38 cellular contexts compared by ENCODE assay signal in the genomic region with DNA sequence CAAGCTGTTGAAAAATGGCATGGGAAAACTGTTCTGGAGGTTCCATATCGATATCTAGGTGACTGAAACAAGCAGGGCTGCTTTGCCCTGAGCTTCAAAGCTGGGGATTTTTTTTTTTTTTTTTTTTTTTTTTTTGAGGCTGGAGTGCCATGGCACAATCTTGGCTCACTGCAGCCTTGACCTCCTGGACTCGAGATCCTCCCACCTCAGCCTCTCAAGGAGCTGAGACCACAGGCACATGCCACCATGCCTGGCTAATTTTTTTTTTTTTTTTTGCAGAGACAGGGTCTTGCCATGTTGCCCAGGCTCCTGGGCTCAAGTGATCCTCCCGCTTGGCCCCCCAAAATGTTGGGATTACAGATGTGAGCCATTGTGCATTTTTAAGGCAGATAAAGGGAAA. TPM values are rescaled to one million over a fixed set of nuclear protein-coding genes. Genes with fewer than 3 reads are reported as not detected.
"Had no signal": no experiment of that assay in that cellular context is flagged by ENCODE, and none has a peak within 500 bp of the region (broad histone marks: within the 10 kb centered on the region; RNA-seq: fewer than 3 reads in every experiment).

No MANE protein-coding gene starts in this region.

- H3K4me3 ChIP-seq: MG63 had no signal

- H3K27me3 ChIP-seq: MG63 had no signal

- DNase-seq: MG63, MM.1S, MV-4-11, NCI-H1048, NCI-H1092, NCI-H1092 treated with DMSO at 0.1 percent for 48 hours, NCI-H1105, NCI-H1105 treated with DMSO at 0.1 percent for 48 hours, NCI-H1417, NCI-H1417 treated with DMSO at 0.1 percent for 48 hours, NCI-H1436, NCI-H1436 treated with DMSO at 0.1 percent for 48 hours, NCI-H146, NCI-H1694, NCI-H1694 treated with DMSO at 0.1 percent for 48 hours, NCI-H187, NCI-H187 treated with DMSO at 0.1 percent for 48 hours, NCI-H1930, NCI-H2029, NCI-H2029 treated with DMSO at 0.1 percent for 48 hours, NCI-H2081, NCI-H2081 treated with DMSO at 0.1 percent for 48 hours, NCI-H2107, NCI-H2171, NCI-H2171 treated with DMSO at 0.1 percent for 48 hours, NCI-H2227 treated with DMSO at 0.1 percent for 48 hours, NCI-H226, NCI-H345, NCI-H446, NCI-H446 treated with DMSO at 0.1 percent for 48 hours, NCI-H510A, NCI-H510A treated with DMSO at 0.1 percent for 48 hours, NCI-H524, NCI-H524 treated with DMSO at 0.1 percent for 48 hours had no signal

- H3K9me3 ChIP-seq: MG63 had no signal

RNA-seq across cellular contexts. Expression of a gene that starts 23.5 kb away (rescaled TPM):
- total RNA-seq: LHCN-M2, M059J, MCF 10A, NCI-H460 had no signal
